ENCODE assay signal across 32 cellular contexts in genomic region chr14:44788612-44789011, GRCh38.
"Had no signal": no experiment of that assay in that cellular context is flagged by ENCODE, and none has a peak within 500 bp of the region (broad histone marks: within the 10 kb centered on the region; RNA-seq: fewer than 3 reads in every experiment).

No MANE protein-coding gene starts in this region.

- H3K27me3 ChIP-seq: ovary, spleen, suprapubic skin, testis, tibial artery, transverse colon, upper lobe of right lung, uterus had no signal

- H3K4me1 ChIP-seq: psoas muscle, spleen, suprapubic skin, testis, tibial artery, transverse colon, upper lobe of right lung, uterus had no signal

- H3K27me3 Mint-ChIP-seq: progenitor cell of endocrine pancreas; stimulated activated memory B cell treated with anti-CD40 and anti-IgM and Interleukin-4, amounts not matched to agents 10 μg/mL and 1 μg/mL and 100 μg/mL, for 72 hours; stimulated activated naive CD8-positive, alpha-beta T cell treated with anti-CD3 and anti-CD28 coated beads, Interleukin-15, amount 100 ng/mL, for 72 hours; type B pancreatic cell had no signal

- H3K79me2 ChIP-seq: parathyroid adenoma had no signal

- H3K36me3 ChIP-seq: ovary, spleen, suprapubic skin, tibial artery, transverse colon, upper lobe of right lung, uterus had no signal

- H3K4me2 ChIP-seq: smooth muscle cell had no signal

- H3K9me3 ChIP-seq: ovary, psoas muscle, spleen, suprapubic skin, testis, tibial artery, transverse colon, upper lobe of right lung, uterus had no signal

- DNase-seq: naive thymus-derived CD4-positive, alpha-beta T cell; nephron progenitor cell; occipital lobe; ovary; posterior cingulate gyrus; psoas muscle; right cardiac atrium; spleen; stimulated activated CD4-positive, alpha-beta T cell treated with anti-CD3 and anti-CD28 coated beads, Interleukin-12 subunit alpha, Interleukin-12 subunit beta, amount 100 ng/mL, for 4 hours; stimulated activated CD4-positive, alpha-beta T cell treated with anti-CD3 and anti-CD28 coated beads, Interleukin-1b, Interleukin-23, amount 100 ng/mL, for 48 hours; stimulated activated CD4-positive, alpha-beta T cell treated with anti-CD3 and anti-CD28 coated beads, Interleukin-4, amount 100 ng/mL, for 1 hour; stimulated activated CD4-positive, alpha-beta T cell treated with anti-CD3 and anti-CD28 coated beads, Interleukin-4, amount 100 ng/mL, for 4 hours; stimulated activated CD8-positive, alpha-beta memory T cell treated with anti-CD3 and anti-CD28 coated beads, Interleukin-4, amount 100 ng/mL, for 48 hours; stimulated activated naive CD4-positive, alpha-beta T cell; stimulated activated naive CD8-positive, alpha-beta T cell treated with anti-CD3 and anti-CD28 coated beads, Interleukin-15, amount 100 ng/mL, for 72 hours; stimulated activated naive CD8-positive, alpha-beta T cell treated with anti-CD3 and anti-CD28 coated beads, Interleukin-15, Interleukin-2, amounts not matched to agents 100 U/mL and 50 U/mL, for 24 hours; substantia nigra; testis; tibial artery; transverse colon; upper lobe of right lung; uterus had no signal

- H3K27ac ChIP-seq: ovary, parathyroid adenoma, psoas muscle, skin epidermis, suprapubic skin, testis, tibial artery, transverse colon, upper lobe of right lung, uterus had no signal

- H3K9ac ChIP-seq: parathyroid adenoma had no signal

- ATAC-seq: naive thymus-derived CD4-positive, alpha-beta T cell; natural killer cell treated with Interleukin-12 subunit alpha and Interleukin-12 subunit beta and Interleukin-15 and Interleukin-18, amount 100 ng/mL, for 72 hours; psoas muscle; right cardiac atrium; sciatic nerve; stimulated activated memory B cell treated with anti-CD40 and anti-IgM and Interleukin-4, amounts not matched to agents 10 μg/mL and 1 μg/mL and 100 μg/mL, for 72 hours; stimulated activated naive CD8-positive, alpha-beta T cell treated with anti-CD3 and anti-CD28 coated beads, Interleukin-15, amount 100 ng/mL, for 72 hours; stimulated activated naive CD8-positive, alpha-beta T cell treated with anti-CD3 and anti-CD28 coated beads, Interleukin-15, Interleukin-2, amounts not matched to agents 100 U/mL and 50 U/mL, for 24 hours; upper lobe of right lung had no signal

- H3K4me3 Mint-ChIP-seq: naive thymus-derived CD4-positive, alpha-beta T cell; natural killer cell treated with Interleukin-12 subunit alpha and Interleukin-12 subunit beta and Interleukin-15 and Interleukin-18, amount 100 ng/mL, for 72 hours; nephron progenitor cell; neural crest cell; stimulated activated memory B cell treated with anti-CD40 and anti-IgM and Interleukin-4, amounts not matched to agents 10 μg/mL and 1 μg/mL and 100 μg/mL, for 72 hours; stimulated activated naive CD8-positive, alpha-beta T cell treated with anti-CD3 and anti-CD28 coated beads, Interleukin-15, amount 100 ng/mL, for 72 hours; type B pancreatic cell had no signal

- H3K36me3 Mint-ChIP-seq: naive thymus-derived CD4-positive, alpha-beta T cell; natural killer cell treated with Interleukin-12 subunit alpha and Interleukin-12 subunit beta and Interleukin-15 and Interleukin-18, amount 100 ng/mL, for 72 hours; stimulated activated memory B cell treated with anti-CD40 and anti-IgM and Interleukin-4, amounts not matched to agents 10 μg/mL and 1 μg/mL and 100 μg/mL, for 72 hours; type B pancreatic cell had no signal

- H3K4me1 Mint-ChIP-seq: naive thymus-derived CD4-positive, alpha-beta T cell; nephron progenitor cell; stimulated activated memory B cell treated with anti-CD40 and anti-IgM and Interleukin-4, amounts not matched to agents 10 μg/mL and 1 μg/mL and 100 μg/mL, for 72 hours; stimulated activated naive CD8-positive, alpha-beta T cell treated with anti-CD3 and anti-CD28 coated beads, Interleukin-15, amount 100 ng/mL, for 72 hours had no signal

- H3K9me3 Mint-ChIP-seq: nephron progenitor cell; neural crest cell; stimulated activated memory B cell treated with anti-CD40 and anti-IgM and Interleukin-4, amounts not matched to agents 10 μg/mL and 1 μg/mL and 100 μg/mL, for 72 hours; stimulated activated naive CD8-positive, alpha-beta T cell treated with anti-CD3 and anti-CD28 coated beads, Interleukin-15, amount 100 ng/mL, for 72 hours had no signal

- H2AFZ ChIP-seq: parathyroid adenoma had no signal

- H3K4me3 ChIP-seq: ovary, psoas muscle, skin epidermis, smooth muscle cell, spleen, suprapubic skin, testis, tibial artery, transverse colon, upper lobe of right lung, uterus had no signal

- H3K27ac Mint-ChIP-seq: naive thymus-derived CD4-positive, alpha-beta T cell; natural killer cell treated with Interleukin-12 subunit alpha and Interleukin-12 subunit beta and Interleukin-15 and Interleukin-18, amount 100 ng/mL, for 72 hours; nephron progenitor cell; progenitor cell of endocrine pancreas; stimulated activated memory B cell treated with anti-CD40 and anti-IgM and Interleukin-4, amounts not matched to agents 10 μg/mL and 1 μg/mL and 100 μg/mL, for 72 hours; stimulated activated naive CD8-positive, alpha-beta T cell treated with anti-CD3 and anti-CD28 coated beads, Interleukin-15, amount 100 ng/mL, for 72 hours; type B pancreatic cell had no signal
